Comparison of ENCODE assay signal across 9 cellular contexts in genomic region chr2:200585340-200585729, GRCh38. TPM values are rescaled to one million over a fixed set of nuclear protein-coding genes. Genes with fewer than 3 reads are reported as not detected.
DNase-seq lines count a peak whose midpoint lies in the region; ATAC-seq and TF ChIP-seq lines count a peak whose summit lies in the region.
"Had no signal": no experiment of that assay in that cellular context is flagged by ENCODE, and none has a peak within 500 bp of the region (broad histone marks: within the 10 kb centered on the region; RNA-seq: fewer than 3 reads in every experiment).

No MANE protein-coding gene starts in this region.

- TF ChIP-seq CTCF in thoracic aorta (IDR thresholded peaks at IDR 0.05) = no peak

- no peaks in the 10 kb centered on the region for H3K9me3 Mint-ChIP-seq in activated CD4-positive, alpha-beta T cell treated with anti-CD3 and anti-CD28 coated beads, Interleukin-2, amount 10 ng/mL, durations not matched to agents 7 days and 5 days
- no peaks in the 10 kb centered on the region for H3K9me3 Mint-ChIP-seq in central memory CD8-positive, alpha-beta T cell

- H3K79me1 ChIP-seq in mesendoderm (ENCODE audit: low read length) = no peaks in the 10 kb centered on the region

- no peaks in the 10 kb centered on the region for H3K9me3 ChIP-seq in thoracic aorta

- no peaks in the 10 kb centered on the region for H3K79me2 ChIP-seq in mesendoderm (ENCODE audit: control insufficient read depth, insufficient read depth, low read length)

- no peak overlapping the region for H4K5ac ChIP-seq in mesendoderm (ENCODE audit: low read length)

- peak overlapping the region; percentile 64 for H3K4me2 ChIP-seq in mesendoderm (ENCODE audit: low read length)

- CTCF ChIA-PET in activated CD4-positive, alpha-beta T cell treated with anti-CD3 and anti-CD28 coated beads, Interleukin-2, amount 10 ng/mL, durations not matched to agents 7 days and 5 days (lab: Charles Lee) = interaction anchor here (1.0 kb wide), 1 partner anchor 119 kb away, joined by 4 read pairs; no protein-coding TSS in a partner anchor

- H3K27me3 Mint-ChIP-seq in activated CD4-positive, alpha-beta T cell treated with anti-CD3 and anti-CD28 coated beads, Interleukin-2, amount 10 ng/mL, durations not matched to agents 7 days and 5 days = peaks cover 9% of the 10 kb centered on the region
- peaks cover 2% of the 10 kb centered on the region for H3K27me3 Mint-ChIP-seq in central memory CD8-positive, alpha-beta T cell

- POLR2A ChIA-PET in activated CD4-positive, alpha-beta T cell treated with anti-CD3 and anti-CD28 coated beads, Interleukin-2, amount 10 ng/mL, durations not matched to agents 7 days and 5 days (lab: Charles Lee) = no interaction called here

- H2BK120ac ChIP-seq in mesendoderm (ENCODE audit: low read depth, low read length) = no peak overlapping the region

- H3K4ac ChIP-seq in mesendoderm (ENCODE audit: low read depth, low read length) = no peak overlapping the region

- no peaks in the 10 kb centered on the region for H3K36me3 ChIP-seq in mesendoderm (ENCODE audit: control insufficient read depth, insufficient read depth, low read length)
- no peaks in the 10 kb centered on the region for H3K36me3 ChIP-seq in thoracic aorta

- no peak overlapping the region for H2BK15ac ChIP-seq in mesendoderm (replicated peaks; ENCODE audit: low read depth)

- no peak for ATAC-seq in central memory CD8-positive, alpha-beta T cell (replicated peaks; ENCODE audit: extremely low read depth, poor library complexity, severe bottlenecking)
- ATAC-seq in thoracic aorta (ENCODE audit: insufficient number of reproducible peaks, low FRiP score, low read depth) = no peak
- ATAC-seq in esophagus mucosa = no peak
- no peak for ATAC-seq in GM21528 (IDR thresholded peaks at IDR 0.05; ENCODE audit: low FRiP score, unreplicated experiment)

- no CpG with 5 or more reads among the region's 2 CpGs for WGBS in mesendoderm (ENCODE audit: extremely low coverage, insufficient coverage, low lambda C conversion rate)

- no peak overlapping the region for H3K18ac ChIP-seq in mesendoderm (ENCODE audit: low read length)

- H4K8ac ChIP-seq in mesendoderm (ENCODE audit: low read depth, low read length) = no peak overlapping the region

- H3K4me1 Mint-ChIP-seq in activated CD4-positive, alpha-beta T cell treated with anti-CD3 and anti-CD28 coated beads, Interleukin-2, amount 10 ng/mL, durations not matched to agents 7 days and 5 days = peaks cover 12% of the 10 kb centered on the region
- peaks cover 6% of the 10 kb centered on the region for H3K4me1 Mint-ChIP-seq in central memory CD8-positive, alpha-beta T cell

- peak overlapping the region; percentile 49 for H3K56ac ChIP-seq in mesendoderm (ENCODE audit: low read length)

- no peaks in the 10 kb centered on the region for H3K27me3 ChIP-seq in mesendoderm (ENCODE audit: insufficient read depth, low read length, poor library complexity)
- H3K27me3 ChIP-seq in thoracic aorta (replicated peaks; ENCODE audit: insufficient read depth) = no peaks in the 10 kb centered on the region

- H2AK5ac ChIP-seq in mesendoderm (ENCODE audit: low read length) = no peak overlapping the region

- no peak overlapping the region for H3K27ac ChIP-seq in mesendoderm (ENCODE audit: low read depth, low read length)
- H3K27ac ChIP-seq in thoracic aorta = peak overlapping the region; percentile 58 to 63

- peaks cover 23% of the 10 kb centered on the region for H3K36me3 Mint-ChIP-seq in activated CD4-positive, alpha-beta T cell treated with anti-CD3 and anti-CD28 coated beads, Interleukin-2, amount 10 ng/mL, durations not matched to agents 7 days and 5 days (ENCODE audit: low read depth)
- no peaks in the 10 kb centered on the region for H3K36me3 Mint-ChIP-seq in central memory CD8-positive, alpha-beta T cell (ENCODE audit: insufficient read depth)

- no peak for DNase-seq in activated CD4-positive, alpha-beta T cell treated with anti-CD3 and anti-CD28 coated beads, Interleukin-2, amount 10 ng/mL, durations not matched to agents 7 days and 5 days
- DNase-seq in activated CD4-positive, alpha-beta T cell treated with anti-CD3 and anti-CD28 coated beads, Interleukin-2, amount 50 U/mL, for 4 hours = no peak
- DNase-seq in central memory CD8-positive, alpha-beta T cell (ENCODE audit: low spot score in 2 of 2) = no peak
- DNase-seq in mesendoderm (no peak), thoracic aorta (ENCODE audit: low spot score) (no peak), T-helper 9 cell (no peak)
- DNase-seq: ACHN had no signal

- no peaks in the 10 kb centered on the region for H3K4me1 ChIP-seq in mesendoderm (ENCODE audit: control insufficient read depth, low read depth, low read length)
- peaks cover 0 to 8% of the 10 kb centered on the region in 2 donors for H3K4me1 ChIP-seq in thoracic aorta (ENCODE audit: control insufficient read depth in 1 of 2, low read depth in 2 of 2)

- peak overlapping the region; percentile 44 for H3K9ac ChIP-seq in mesendoderm (ENCODE audit: low read length)

- H3K4me3 ChIP-seq in mesendoderm (ENCODE audit: low read length) (peak overlapping the region; percentile 6), thoracic aorta (peak overlapping the region; percentile 84)

- H3K4me3 Mint-ChIP-seq in activated CD4-positive, alpha-beta T cell treated with anti-CD3 and anti-CD28 coated beads, Interleukin-2, amount 10 ng/mL, durations not matched to agents 7 days and 5 days = peak overlapping the region; percentile 60
- peak overlapping the region; percentile 75 for H3K4me3 Mint-ChIP-seq in central memory CD8-positive, alpha-beta T cell

- H3K23ac ChIP-seq in mesendoderm (ENCODE audit: low read length) = no peak overlapping the region

- H2BK5ac ChIP-seq in mesendoderm (ENCODE audit: low read length) = no peak overlapping the region

- no peak overlapping the region for H3K27ac Mint-ChIP-seq in activated CD4-positive, alpha-beta T cell treated with anti-CD3 and anti-CD28 coated beads, Interleukin-2, amount 10 ng/mL, durations not matched to agents 7 days and 5 days
- H3K27ac Mint-ChIP-seq in central memory CD8-positive, alpha-beta T cell (ENCODE audit: low read depth) = no peak overlapping the region

RNA-seq across cellular contexts. Expression of gene AOX1, which starts 0.5 kb away (rescaled TPM):
- total RNA-seq in activated CD4-positive, alpha-beta T cell treated with anti-CD3 and anti-CD28 coated beads, Interleukin-2, amount 10 ng/mL, durations not matched to agents 7 days and 5 days = under 1 TPM; 0.19 to 0.22 TPM
- 1.2 TPM for polyA plus RNA-seq in mesendoderm (2013, experiment 1 of 2)
- polyA plus RNA-seq in mesendoderm (2013, experiment 2 of 2) = 1.3 TPM
- total RNA-seq in thoracic aorta = 10 to 100 TPM; 56.1 to 69.9 TPM
- total RNA-seq in esophagus mucosa = 5.2 TPM

RNA-seq across cellular contexts. Expression of gene SGO2, which starts 59.3 kb away (rescaled TPM):
- total RNA-seq in activated CD4-positive, alpha-beta T cell treated with anti-CD3 and anti-CD28 coated beads, Interleukin-2, amount 10 ng/mL, durations not matched to agents 7 days and 5 days = 10 to 100 TPM; 47.7 to 55.2 TPM
- polyA plus RNA-seq in mesendoderm (2013, experiment 1 of 2) = 23.6 TPM
- polyA plus RNA-seq in mesendoderm (2013, experiment 2 of 2) = 24.6 TPM
- total RNA-seq in thoracic aorta = 1 to 10 TPM in 1 of 2 donors, under 1 TPM in 1; 0.54 to 2.6 TPM
- total RNA-seq in esophagus mucosa = 6.3 TPM
